ENCODE assay signal across 24 cellular contexts in genomic region chr22:46910624-46911023, GRCh38.
DNase-seq lines count a peak whose midpoint lies in the region; ATAC-seq and TF ChIP-seq lines count a peak whose summit lies in the region.
"Had no signal": no experiment of that assay in that cellular context is flagged by ENCODE, and none has a peak within 500 bp of the region (broad histone marks: within the 10 kb centered on the region; RNA-seq: fewer than 3 reads in every experiment).

No MANE protein-coding gene starts in this region.

- H3K27ac Mint-ChIP-seq in activated naive CD4-positive, alpha-beta T cell treated with anti-CD3 and anti-CD28 coated beads, Interleukin-2, amount 50 U/mL, for 72 hours, result peak overlapping the region; percentile 56 to 67
- no peak overlapping the region for H3K27ac Mint-ChIP-seq in activated naive CD4-positive, alpha-beta T cell treated with anti-CD3 and anti-CD28 coated beads for 36 hours
- H3K27ac Mint-ChIP-seq in glutamatergic neuron (ENCODE audit: unreplicated experiment) (peak overlapping the region; percentile 28), progenitor cell of endocrine pancreas (peak overlapping the region; percentile 62)
- H3K27ac Mint-ChIP-seq in effector memory CD8-positive, alpha-beta T cell, result peak overlapping the region in 1 of 2 donors; percentile 59
- H3K27ac Mint-ChIP-seq: activated CD4-positive, alpha-beta memory T cell treated with anti-CD3 and anti-CD28 coated beads, Interleukin-2, amount 10 ng/mL, durations not matched to agents 7 days and 5 days had no signal

- no peaks in the 10 kb centered on the region for H3K9me3 ChIP-seq in esophagus squamous epithelium
- H3K9me3 ChIP-seq: sigmoid colon had no signal

- DNase-seq in activated naive CD4-positive, alpha-beta T cell treated with anti-CD3 and anti-CD28 coated beads, Interleukin-2, amount 50 U/mL, for 72 hours (ENCODE audit: low spot score in 2 of 2), result no peak
- DNase-seq in activated naive CD4-positive, alpha-beta T cell treated with anti-CD3 and anti-CD28 coated beads for 36 hours, result no peak
- DNase-seq in NCI-H69 (lab: John Stamatoyannopoulos, UW), result peak; percentile 68
- no peak for DNase-seq in glutamatergic neuron
- no peak for DNase-seq in progenitor cell of endocrine pancreas (ENCODE audit: low spot score, unreplicated experiment)
- DNase-seq in GDM1 (lab: John Stamatoyannopoulos, UW), result no peak
- DNase-seq in esophagus squamous epithelium (lab: John Stamatoyannopoulos, UW), result no peak
- no peak for DNase-seq in effector memory CD8-positive, alpha-beta T cell
- DNase-seq: activated CD4-positive, alpha-beta memory T cell treated with anti-CD3 and anti-CD28 coated beads, Interleukin-2, amount 10 ng/mL, durations not matched to agents 7 days and 5 days; activated naive CD4-positive, alpha-beta T cell; activated T-cell treated with anti-CD3 and anti-CD28 coated beads for 4 hours; CD8-positive, alpha-beta memory T cell; EL; KBM-7; NCI-H1092 treated with DMSO at 0.1 percent for 48 hours; NCI-H187; NCI-H524; PC-3; sigmoid colon; stimulated activated CD4-positive, alpha-beta T cell treated with anti-CD3 and anti-CD28 coated beads, Interleukin-12 subunit alpha, Interleukin-12 subunit beta, amount 100 ng/mL, for 4 hours; stimulated activated CD4-positive, alpha-beta T cell treated with anti-CD3 and anti-CD28 coated beads, Interleukin-2, amount 100 ng/mL, for 48 hours; trophoblast cell had no signal

- ATAC-seq in activated naive CD4-positive, alpha-beta T cell treated with anti-CD3 and anti-CD28 coated beads, Interleukin-2, amount 50 U/mL, for 72 hours, result no peak
- ATAC-seq in effector memory CD8-positive, alpha-beta T cell (replicated peaks), result no peak
- ATAC-seq: PC-3 had no signal

- no peak overlapping the region for H3K27ac ChIP-seq in esophagus squamous epithelium
- H3K27ac ChIP-seq: sigmoid colon, SK-N-MC had no signal

- TF ChIP-seq CTCF in glutamatergic neuron (IDR thresholded peaks at IDR 0.05; ENCODE audit: partially characterized antibody, unreplicated experiment) (no peak), progenitor cell of endocrine pancreas (IDR thresholded peaks at IDR 0.05; ENCODE audit: unreplicated experiment) (no peak), esophagus squamous epithelium (IDR thresholded peaks at IDR 0.05) (no peak)

- H3K4me1 ChIP-seq in esophagus squamous epithelium, result no peaks in the 10 kb centered on the region
- H3K4me1 ChIP-seq: sigmoid colon had no signal

- H3K27me3 Mint-ChIP-seq in activated naive CD4-positive, alpha-beta T cell treated with anti-CD3 and anti-CD28 coated beads for 36 hours (ENCODE audit: low read depth), result no peaks in the 10 kb centered on the region
- H3K27me3 Mint-ChIP-seq in glutamatergic neuron (ENCODE audit: unreplicated experiment), result peaks cover 4% of the 10 kb centered on the region
- no peaks in the 10 kb centered on the region for H3K27me3 Mint-ChIP-seq in progenitor cell of endocrine pancreas
- no peaks in the 10 kb centered on the region for H3K27me3 Mint-ChIP-seq in effector memory CD8-positive, alpha-beta T cell
- H3K27me3 Mint-ChIP-seq: activated CD4-positive, alpha-beta memory T cell treated with anti-CD3 and anti-CD28 coated beads, Interleukin-2, amount 10 ng/mL, durations not matched to agents 7 days and 5 days; CD8-positive, alpha-beta memory T cell had no signal

- peaks cover 0 to 6% of the 10 kb centered on the region in 2 donors for H3K36me3 Mint-ChIP-seq in activated naive CD4-positive, alpha-beta T cell treated with anti-CD3 and anti-CD28 coated beads, Interleukin-2, amount 50 U/mL, for 72 hours
- peaks cover 8% of the 10 kb centered on the region for H3K36me3 Mint-ChIP-seq in activated naive CD4-positive, alpha-beta T cell treated with anti-CD3 and anti-CD28 coated beads for 36 hours (ENCODE audit: low read depth)
- H3K36me3 Mint-ChIP-seq in glutamatergic neuron (ENCODE audit: unreplicated experiment) (no peaks in the 10 kb centered on the region), progenitor cell of endocrine pancreas (ENCODE audit: insufficient read depth) (peaks cover 2% of the 10 kb centered on the region)
- peaks cover 24% of the 10 kb centered on the region for H3K36me3 Mint-ChIP-seq in effector memory CD8-positive, alpha-beta T cell (ENCODE audit: insufficient read depth)

- H3K27me3 ChIP-seq in esophagus squamous epithelium, result no peaks in the 10 kb centered on the region
- H3K27me3 ChIP-seq: sigmoid colon had no signal

- no peaks in the 10 kb centered on the region for H3K9me3 Mint-ChIP-seq in activated naive CD4-positive, alpha-beta T cell treated with anti-CD3 and anti-CD28 coated beads, Interleukin-2, amount 50 U/mL, for 72 hours
- H3K9me3 Mint-ChIP-seq in activated naive CD4-positive, alpha-beta T cell treated with anti-CD3 and anti-CD28 coated beads for 36 hours, result no peaks in the 10 kb centered on the region
- H3K9me3 Mint-ChIP-seq in glutamatergic neuron (ENCODE audit: unreplicated experiment) (peaks cover 7% of the 10 kb centered on the region), progenitor cell of endocrine pancreas (ENCODE audit: low read depth) (no peaks in the 10 kb centered on the region)
- no peaks in the 10 kb centered on the region for H3K9me3 Mint-ChIP-seq in effector memory CD8-positive, alpha-beta T cell
- H3K9me3 Mint-ChIP-seq: activated CD4-positive, alpha-beta memory T cell treated with anti-CD3 and anti-CD28 coated beads, Interleukin-2, amount 10 ng/mL, durations not matched to agents 7 days and 5 days; CD8-positive, alpha-beta memory T cell; T-helper 1 cell treated with Interleukin-12 subunit alpha and Interleukin-12 subunit beta and Interleukin-4 antibody, amounts not matched to agents 30 μg/mL and 1 μg/mL, for 36 hours had no signal

- no peak overlapping the region for H3K4me3 ChIP-seq in esophagus squamous epithelium
- H3K4me3 ChIP-seq: sigmoid colon, SK-N-MC had no signal

- TF ChIP-seq POLR2A in esophagus squamous epithelium (IDR thresholded peaks at IDR 0.05), result no peak

- intact Hi-C loops in activated naive CD4-positive, alpha-beta T cell treated with anti-CD3 and anti-CD28 coated beads for 36 hours (cut with micrococcal nuclease), result no loop called here
- intact Hi-C loops in esophagus squamous epithelium (cut with DNase I), result no loop called here

- 72 to 89% methylated on average over 5 to 7 of the region's 9 CpGs for WGBS in esophagus squamous epithelium, 2 donors

- H3K4me1 Mint-ChIP-seq in activated naive CD4-positive, alpha-beta T cell treated with anti-CD3 and anti-CD28 coated beads for 36 hours (ENCODE audit: low read depth), result no peaks in the 10 kb centered on the region
- peaks cover 19% of the 10 kb centered on the region for H3K4me1 Mint-ChIP-seq in glutamatergic neuron (ENCODE audit: low read depth, unreplicated experiment)
- H3K4me1 Mint-ChIP-seq in progenitor cell of endocrine pancreas (ENCODE audit: low read depth), result peaks cover 6% of the 10 kb centered on the region
- peaks cover 25 to 36% of the 10 kb centered on the region in 2 donors for H3K4me1 Mint-ChIP-seq in effector memory CD8-positive, alpha-beta T cell (ENCODE audit: low read depth in 2 of 2)
- H3K4me1 Mint-ChIP-seq: activated CD4-positive, alpha-beta memory T cell treated with anti-CD3 and anti-CD28 coated beads, Interleukin-2, amount 10 ng/mL, durations not matched to agents 7 days and 5 days had no signal

- H3K4me3 Mint-ChIP-seq in activated naive CD4-positive, alpha-beta T cell treated with anti-CD3 and anti-CD28 coated beads for 36 hours, result no peak overlapping the region
- no peak overlapping the region for H3K4me3 Mint-ChIP-seq in glutamatergic neuron (ENCODE audit: unreplicated experiment)
- H3K4me3 Mint-ChIP-seq in progenitor cell of endocrine pancreas (ENCODE audit: low read depth), result no peak overlapping the region
- H3K4me3 Mint-ChIP-seq in effector memory CD8-positive, alpha-beta T cell, result no peak overlapping the region
- H3K4me3 Mint-ChIP-seq: activated CD4-positive, alpha-beta memory T cell treated with anti-CD3 and anti-CD28 coated beads, Interleukin-2, amount 10 ng/mL, durations not matched to agents 7 days and 5 days; CD8-positive, alpha-beta memory T cell; T-helper 1 cell treated with Interleukin-12 subunit alpha and Interleukin-12 subunit beta and Interleukin-4 antibody, amounts not matched to agents 30 μg/mL and 1 μg/mL, for 36 hours had no signal

- CTCF ChIA-PET in activated naive CD4-positive, alpha-beta T cell treated with anti-CD3 and anti-CD28 coated beads for 36 hours (lab: Charles Lee), result no interaction called here

- peaks cover 0 to 77% (median 0%) of the 10 kb centered on the region in 3 donors for H3K36me3 ChIP-seq in esophagus squamous epithelium
